Comparison of ENCODE assay signal across 8 cellular contexts in the genomic region with DNA sequence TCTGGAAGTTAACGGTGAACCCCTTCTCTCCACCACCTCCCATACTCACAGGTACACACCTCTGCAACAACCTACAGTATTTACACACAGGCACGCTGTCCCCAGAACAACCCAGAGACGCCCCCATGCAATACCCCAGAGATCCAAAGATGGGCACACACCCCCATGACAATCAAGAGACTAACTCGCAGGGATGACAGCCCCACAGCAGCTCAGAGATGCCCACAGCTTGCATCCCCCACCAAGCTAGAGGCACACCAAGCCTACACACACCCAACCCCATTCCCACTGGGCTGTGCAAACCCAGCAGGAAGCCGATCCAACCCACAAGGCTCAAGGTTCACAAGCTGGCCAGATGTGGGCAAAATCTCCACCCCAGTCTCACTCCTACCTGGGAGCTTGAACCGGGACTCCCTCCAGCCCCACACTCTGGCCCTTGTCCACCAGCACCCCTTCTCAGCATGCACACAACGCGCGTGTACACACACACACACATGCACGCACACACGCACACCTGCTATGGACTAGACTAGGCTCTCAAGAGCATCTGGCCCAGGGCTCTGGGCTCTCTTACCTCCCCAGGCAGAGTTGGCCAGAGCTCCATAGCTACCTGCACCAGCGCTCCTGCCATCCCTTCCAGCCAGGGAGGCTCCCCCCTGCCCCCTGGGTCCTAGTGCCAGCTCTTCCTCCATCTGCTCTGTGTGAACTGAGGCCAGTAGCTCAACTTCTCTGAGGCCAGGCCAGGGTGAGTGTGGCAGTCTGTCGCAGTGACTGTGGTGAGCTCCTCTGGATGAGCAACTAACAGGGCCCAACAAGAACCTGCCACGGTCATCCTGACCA. TPM values are rescaled to one million over a fixed set of nuclear protein-coding genes. Genes with fewer than 3 reads are reported as not detected.
A peak's percentile ranks its signal among the peaks of the same experiment; 100 is the strongest.
DNase-seq lines count a peak whose midpoint lies in the region; ATAC-seq, FAIRE-seq and TF ChIP-seq lines count a peak whose summit lies in the region.

No MANE protein-coding gene starts in this region.

- H3K36me3 ChIP-seq in PC-9 (ENCODE audit: low read depth) (peaks cover 9% of the 10 kb centered on the region; the same call in 1 of the 2 replicates), prostate gland (no peaks in the 10 kb centered on the region)

- H3K27ac ChIP-seq in AG04450 (ENCODE audit: low read depth, low read length) (no peak overlapping the region), PC-9 (no peak overlapping the region), prostate gland (peak overlapping the region; percentile 84 to 86)

- peak; percentile 4 for FAIRE-seq in GM19239 (lab: Jason Lieb, UNC)

- H3K4me2 ChIP-seq in PC-9, result peak overlapping the region; percentile 78

- H3K4me1 ChIP-seq in PC-9 (replicated peaks; ENCODE audit: insufficient read depth), result peaks cover 79% of the 10 kb centered on the region
- peaks cover 17% of the 10 kb centered on the region for H3K4me1 ChIP-seq in prostate gland (replicated peaks)

- intact Hi-C loops in PC-9 (cut with micrococcal nuclease; ENCODE audit: unreplicated experiment), result no loop called here
- intact Hi-C loops in prostate gland (cut with DNase I), result no loop called here

- H2AFZ ChIP-seq in PC-9, result 0 out of 2 replicates have a peak overlapping the region, but pooled peaks have one; percentile 46

- WGBS in prostate gland, result 29% methylated on average over 13 of the region's 14 CpGs

- H4K20me1 ChIP-seq in PC-9 (ENCODE audit: insufficient read depth), result no peaks in the 10 kb centered on the region

- POLR2A ChIA-PET in AG04450 (lab: Yijun Ruan, JAX), result interaction anchor here (1.0 kb wide), 2 partner anchors 10 to 12 kb away, joined by 3 read pairs; no protein-coding TSS in a partner anchor
- POLR2A ChIA-PET in PC-9 (lab: Charles Lee; ENCODE audit: unreplicated experiment), result interaction anchor here (0.6 kb wide), 1 partner anchor 25 kb away, joined by 5 read pairs; no protein-coding TSS in a partner anchor

- peaks cover 33% of the 10 kb centered on the region for H3K79me2 ChIP-seq in PC-9 (ENCODE audit: low read depth)

- DNase-seq in AG04450 (ENCODE audit: low read depth, low spot score), result no peak
- DNase-seq in GM19239 (ENCODE audit: insufficient read length, low spot score), result no peak
- DNase-seq in PC-9, result peak in 1 of 2 experiments; percentile 20
- DNase-seq in epithelial cell of esophagus (ENCODE audit: low read depth), result peak; percentile 40
- DNase-seq in prostate gland (ENCODE audit: low spot score), result no peak
- no peak for DNase-seq in UCSD-AML1 (lab: John Stamatoyannopoulos, UW; ENCODE audit: unreplicated experiment)
- no peak for DNase-seq in inferior parietal cortex (ENCODE audit: extremely low spot score)

- BruUV-seq in PC-9 (replicated peaks; lab: Mats Ljungman, UMichigan), result no TSS peak

- no peaks in the 10 kb centered on the region for H3K9me3 ChIP-seq in AG04450 (ENCODE audit: control insufficient read depth, insufficient read depth, low read length)
- no peaks in the 10 kb centered on the region for H3K9me3 ChIP-seq in PC-9 (ENCODE audit: insufficient read depth, low read depth)
- H3K9me3 ChIP-seq in prostate gland, result no peaks in the 10 kb centered on the region

- CTCF ChIA-PET in AG04450 (lab: Charles Lee) (interaction anchor here (1.0 to 1.5 kb wide), 2 partner anchors 10 to 12 kb away, joined by 3 to 7 read pairs; a partner anchor contains a TSS), PC-9 (lab: Charles Lee) (interaction anchor here (1.1 to 1.4 kb wide), 2 partner anchors 12 to 311 kb away, joined by 5 to 7 read pairs; a partner anchor contains a TSS)

- H3K27me3 ChIP-seq in AG04450 (ENCODE audit: control insufficient read depth, insufficient read depth, low read length) (peaks cover 3% of the 10 kb centered on the region), PC-9 (ENCODE audit: insufficient read depth, low read depth) (no peaks in the 10 kb centered on the region), prostate gland (replicated peaks; ENCODE audit: insufficient read depth) (no peaks in the 10 kb centered on the region)

- no peak for TF ChIP-seq POLR2A in prostate gland (IDR thresholded peaks at IDR 0.05)

- no peak for TF ChIP-seq CTCF in AG04450 (IDR thresholded peaks at IDR 0.05; ENCODE audit: low read depth, low read length)
- no peak for TF ChIP-seq CTCF in PC-9 (conservative IDR thresholded peaks at IDR 0.05)
- no peak for TF ChIP-seq CTCF in epithelial cell of esophagus (IDR thresholded peaks at IDR 0.05; ENCODE audit: insufficient read depth, low read depth, low read length, missing control alignments)
- TF ChIP-seq CTCF in prostate gland (IDR thresholded peaks at IDR 0.05), result no peak

- H3K9me2 ChIP-seq in PC-9 (ENCODE audit: insufficient read depth), result no peaks in the 10 kb centered on the region

- H3K4me3 ChIP-seq in AG04450 (ENCODE audit: low read depth, low read length), result peak overlapping the region; percentile 53
- peak overlapping the region; percentile 42 for H3K4me3 ChIP-seq in PC-9
- peak overlapping the region; percentile 21 for H3K4me3 ChIP-seq in epithelial cell of esophagus (ENCODE audit: low read length)
- H3K4me3 ChIP-seq in prostate gland, result peak overlapping the region; percentile 66 to 93

- H3F3A ChIP-seq in PC-9 (ENCODE audit: insufficient read depth, low read depth), result peaks cover 56% of the 10 kb centered on the region

- no peak for ATAC-seq in HG03039 (IDR thresholded peaks at IDR 0.05; ENCODE audit: unreplicated experiment)

RNA-seq across cellular contexts. Expression of a gene that starts 11.5 kb away (rescaled TPM):
- polyA plus RNA-seq in AG04450 (2011; rRNA removed), result 38.4 and 49.0 TPM in 2 replicates
- polyA minus RNA-seq in AG04450 (2011; rRNA and poly(A)+ RNA removed), result 31.1 and 45.9 TPM in 2 replicates
- total RNA-seq in PC-9 (2021) (145 and 184 TPM in 2 replicates), prostate gland (100 to 1,000 TPM; 132 to 208 TPM)

RNA-seq across cellular contexts. Expression of a gene that starts 30.1 kb away (rescaled TPM):
- polyA plus RNA-seq in AG04450 (2011; rRNA removed), result 52.4 and 74.8 TPM in 2 replicates
- 90.3 and 129 TPM in 2 replicates for polyA minus RNA-seq in AG04450 (2011; rRNA and poly(A)+ RNA removed)
- 151 and 184 TPM in 2 replicates for total RNA-seq in PC-9 (2021)
- 100 to 1,000 TPM in 1 of 2 donors, 10 to 100 TPM in 1; 95.2 to 109 TPM for total RNA-seq in prostate gland

RNA-seq across cellular contexts. Expression of a gene that starts 31.9 kb away (rescaled TPM):
- 4.2 and 5.3 TPM in 2 replicates for polyA plus RNA-seq in AG04450 (2011; rRNA removed)
- 5.6 and 5.8 TPM in 2 replicates for polyA minus RNA-seq in AG04450 (2011; rRNA and poly(A)+ RNA removed)
- total RNA-seq in PC-9 (2021) (17.5 and 24.0 TPM in 2 replicates), prostate gland (10 to 100 TPM; 27.5 to 29.7 TPM)

Comparison
In these comparisons a context has a peak if more than half of its experiments do, and no peak if none do; other contexts are left out.
1. H3K27ac ChIP-seq: peak in prostate gland (2 of 2); none in AG04450 (single experiment) and PC-9 (single experiment).
2. H3K4me3 ChIP-seq: peak in every context shown above with its lines; median percentile 80 in prostate gland; 53 in AG04450; 42 in PC-9; 21 in epithelial cell of esophagus.